ENCODE assay signal across 8 cellular contexts in genomic region chr12:104201238-104202001, GRCh38. TPM values are rescaled to one million over a fixed set of nuclear protein-coding genes. Genes with fewer than 3 reads are reported as not detected.
DNase-seq lines count a peak whose midpoint lies in the region; ATAC-seq and TF ChIP-seq lines count a peak whose summit lies in the region.

No MANE protein-coding gene starts in this region.

- no peaks in the 10 kb centered on the region for H3K9me3 Mint-ChIP-seq in activated T-helper 17 cell treated with anti-CD3 and anti-CD28 coated beads, Interleukin-2, amount 50 U/mL, for 72 hours

- H3K4me2 ChIP-seq in DOHH2 (ENCODE audit: low read length) (no peak overlapping the region), Karpas-422 (ENCODE audit: low read depth, low read length, poor library complexity, severe bottlenecking) (no peak overlapping the region)

- H3K4me3 Mint-ChIP-seq in activated T-helper 17 cell treated with anti-CD3 and anti-CD28 coated beads, Interleukin-2, amount 50 U/mL, for 72 hours = no peak overlapping the region

- H2AFZ ChIP-seq in Karpas-422 (ENCODE audit: low read length) = no peak overlapping the region

- peaks cover 5% of the 10 kb centered on the region for H3K4me1 Mint-ChIP-seq in activated T-helper 17 cell treated with anti-CD3 and anti-CD28 coated beads, Interleukin-2, amount 50 U/mL, for 72 hours

- H3K4me3 ChIP-seq in DOHH2 (ENCODE audit: low read length) (no peak overlapping the region), Karpas-422 (ENCODE audit: low read length) (no peak overlapping the region)

- peak; percentile 71 for ATAC-seq in activated T-helper 17 cell treated with anti-CD3 and anti-CD28 coated beads, Interleukin-2, amount 50 U/mL, for 72 hours (replicated peaks)
- ATAC-seq in HG03571 (IDR thresholded peaks at IDR 0.05; ENCODE audit: unreplicated experiment) = no peak
- no peak for ATAC-seq in HG02885 (IDR thresholded peaks at IDR 0.05; ENCODE audit: poor library complexity, unreplicated experiment)

- no peaks in the 10 kb centered on the region for H3K36me3 Mint-ChIP-seq in activated T-helper 17 cell treated with anti-CD3 and anti-CD28 coated beads, Interleukin-2, amount 50 U/mL, for 72 hours (ENCODE audit: low read depth)

- no peaks in the 10 kb centered on the region for H3K4me1 ChIP-seq in DOHH2 (ENCODE audit: control insufficient read depth, low read length)
- H3K4me1 ChIP-seq in Karpas-422 (ENCODE audit: low read length) = peaks cover 8% of the 10 kb centered on the region

- H3K36me3 ChIP-seq in DOHH2 (ENCODE audit: control insufficient read depth, low read length) (no peaks in the 10 kb centered on the region), Karpas-422 (ENCODE audit: insufficient read depth, low read length) (no peaks in the 10 kb centered on the region)

- H3F3A ChIP-seq in DOHH2 (ENCODE audit: control insufficient read depth, insufficient read depth) = no peaks in the 10 kb centered on the region

- H3K9me2 ChIP-seq in DOHH2 (replicated peaks; ENCODE audit: control insufficient read depth, low read length) (no peaks in the 10 kb centered on the region), Karpas-422 (replicated peaks; ENCODE audit: insufficient read depth, low read length) (no peaks in the 10 kb centered on the region)

- peak; percentile 87 for DNase-seq in Karpas-422
- peak; percentile 69 for DNase-seq in RKO (ENCODE audit: low spot score)
- DNase-seq in globus pallidus (ENCODE audit: low spot score) = peak; percentile 62
- peak; percentile 67 for DNase-seq in pons (ENCODE audit: low spot score)

- peaks cover 12% of the 10 kb centered on the region for H3K27me3 Mint-ChIP-seq in activated T-helper 17 cell treated with anti-CD3 and anti-CD28 coated beads, Interleukin-2, amount 50 U/mL, for 72 hours

- H3K27me3 ChIP-seq in DOHH2 (ENCODE audit: control insufficient read depth, low read length) (peaks cover 5% of the 10 kb centered on the region; the same call in 1 of the 2 replicates), Karpas-422 (ENCODE audit: low read length) (no peaks in the 10 kb centered on the region)

- H3K9ac ChIP-seq in Karpas-422 (ENCODE audit: low read length) = no peak overlapping the region

- H3K79me2 ChIP-seq in DOHH2 (ENCODE audit: control insufficient read depth, low read length) (no peaks in the 10 kb centered on the region), Karpas-422 (ENCODE audit: low read length) (no peaks in the 10 kb centered on the region)

- H3K27ac ChIP-seq in DOHH2 (ENCODE audit: low read depth, low read length) = no peak overlapping the region
- no peak overlapping the region for H3K27ac ChIP-seq in Karpas-422 (ENCODE audit: low read length)

- H3K9me3 ChIP-seq in DOHH2 (ENCODE audit: control insufficient read depth, insufficient read depth, low read length) = peaks cover 5% of the 10 kb centered on the region
- no peaks in the 10 kb centered on the region for H3K9me3 ChIP-seq in Karpas-422 (ENCODE audit: low read length)

- TF ChIP-seq CTCF in DOHH2 (IDR thresholded peaks at IDR 0.05; ENCODE audit: low read depth, low read length, poor library complexity, severe bottlenecking) = peak; percentile 87

- no peak overlapping the region for H3K27ac Mint-ChIP-seq in activated T-helper 17 cell treated with anti-CD3 and anti-CD28 coated beads, Interleukin-2, amount 50 U/mL, for 72 hours

- H4K20me1 ChIP-seq in DOHH2 (ENCODE audit: control insufficient read depth, insufficient read depth, low read depth, low read length) (no peaks in the 10 kb centered on the region), Karpas-422 (ENCODE audit: insufficient read depth, low read depth, low read length) (no peaks in the 10 kb centered on the region)

RNA-seq across cellular contexts. Expression of gene TXNRD1, which starts 14.2 kb away (rescaled TPM):
- 54.6 and 69.4 TPM in 2 replicates for total RNA-seq in Karpas-422 (2014; rRNA removed; shearing (Covaris generic); ENCODE audit: low replicate concordance)
- total RNA-seq in activated T-helper 17 cell treated with anti-CD3 and anti-CD28 coated beads, Interleukin-2, amount 50 U/mL, for 72 hours = 100 to 1,000 TPM in 1 of 2 donors, 10 to 100 TPM in 1; 69.2 to 119 TPM
